17 cellular contexts compared by ENCODE assay signal in genomic region chr14:22553445-22553844, GRCh38. TPM values are rescaled to one million over a fixed set of nuclear protein-coding genes. Genes with fewer than 3 reads are reported as not detected.
A peak's percentile ranks its signal among the peaks of the same experiment; 100 is the strongest.
DNase-seq lines count a peak whose midpoint lies in the region; ATAC-seq and TF ChIP-seq lines count a peak whose summit lies in the region.
"Had no signal": no experiment of that assay in that cellular context is flagged by ENCODE, and none has a peak within 500 bp of the region (broad histone marks: within the 10 kb centered on the region; RNA-seq: fewer than 3 reads in every experiment).

No MANE protein-coding gene starts in this region.

- H3K4me3 ChIP-seq in DOHH2 (ENCODE audit: low read length) (no peak overlapping the region), Peyer's patch (no peak overlapping the region), skin epidermis (no peak overlapping the region)
- H3K4me3 ChIP-seq: adrenal gland, PC-9, prostate gland, upper lobe of left lung had no signal

- H3K9me3 ChIP-seq in DOHH2 (ENCODE audit: control insufficient read depth, insufficient read depth, low read length), result no peaks in the 10 kb centered on the region
- H3K9me3 ChIP-seq in Peyer's patch, result no peaks in the 10 kb centered on the region
- H3K9me3 ChIP-seq: adrenal gland, prostate gland, upper lobe of left lung had no signal

- H3K27ac ChIP-seq in DOHH2 (ENCODE audit: low read depth, low read length) (peak overlapping the region; percentile 99), Peyer's patch (peak overlapping the region; percentile 57 to 90 (median 77)), skin epidermis (peak overlapping the region in 16 of 21 experiments; percentile 30 to 98 (median 78))
- H3K27ac ChIP-seq: adrenal gland, KMS-11, PC-9, prostate gland had no signal

- no peak overlapping the region for H3K4me2 ChIP-seq in DOHH2 (ENCODE audit: low read length)
- H3K4me2 ChIP-seq: KMS-11, PC-9 had no signal

- no peak for ATAC-seq in activated naive CD8-positive, alpha-beta T cell treated with anti-CD3 and anti-CD28 coated beads, Interleukin-2, amount 10 ng/mL, durations not matched to agents 7 days and 5 days (ENCODE audit: low read depth)
- ATAC-seq in HG03097 (IDR thresholded peaks at IDR 0.05; ENCODE audit: low FRiP score, unreplicated experiment) (no peak), GM18868 (IDR thresholded peaks at IDR 0.05; ENCODE audit: unreplicated experiment) (no peak)

- H4K20me1 ChIP-seq in DOHH2 (ENCODE audit: control insufficient read depth, insufficient read depth, low read depth, low read length), result no peaks in the 10 kb centered on the region

- no peaks in the 10 kb centered on the region for H3K27me3 Mint-ChIP-seq in activated naive CD8-positive, alpha-beta T cell treated with anti-CD3 and anti-CD28 coated beads, Interleukin-2, amount 10 ng/mL, durations not matched to agents 7 days and 5 days

- H3K36me3 Mint-ChIP-seq in activated naive CD8-positive, alpha-beta T cell treated with anti-CD3 and anti-CD28 coated beads, Interleukin-2, amount 10 ng/mL, durations not matched to agents 7 days and 5 days, result peaks cover 51% of the 10 kb centered on the region

- no peak for TF ChIP-seq POLR2A in Peyer's patch (IDR thresholded peaks at IDR 0.05)

- H3K4me1 ChIP-seq in DOHH2 (ENCODE audit: control insufficient read depth, low read length), result peaks cover 95% of the 10 kb centered on the region
- peaks cover 0 to 36% (median 34%) of the 10 kb centered on the region in 4 donors for H3K4me1 ChIP-seq in Peyer's patch
- H3K4me1 ChIP-seq: prostate gland had no signal

- H3F3A ChIP-seq in DOHH2 (ENCODE audit: control insufficient read depth, insufficient read depth), result peaks cover 24% of the 10 kb centered on the region

- H3K36me3 ChIP-seq in DOHH2 (ENCODE audit: control insufficient read depth, low read length), result peaks cover 73% of the 10 kb centered on the region
- no peaks in the 10 kb centered on the region for H3K36me3 ChIP-seq in Peyer's patch
- H3K36me3 ChIP-seq: adrenal gland, prostate gland, upper lobe of left lung had no signal

- peaks cover 3% of the 10 kb centered on the region; the same call in 1 of the 2 replicates for H3K79me2 ChIP-seq in DOHH2 (ENCODE audit: control insufficient read depth, low read length)

- peaks cover 86% of the 10 kb centered on the region for H3K4me1 Mint-ChIP-seq in activated naive CD8-positive, alpha-beta T cell treated with anti-CD3 and anti-CD28 coated beads, Interleukin-2, amount 10 ng/mL, durations not matched to agents 7 days and 5 days

- DNase-seq in Peyer's patch (no peak), iPS-NIHi11 (ENCODE audit: low spot score) (no peak)
- DNase-seq in activated naive CD8-positive, alpha-beta T cell treated with anti-CD3 and anti-CD28 coated beads, Interleukin-2, amount 10 ng/mL, durations not matched to agents 7 days and 5 days, result no peak
- DNase-seq: activated CD4-positive, CD25-positive, alpha-beta regulatory T cell treated with anti-CD3 and anti-CD28 coated beads, Interleukin-2, amount 50 U/mL, for 72 hours; adrenal gland; EL; HFFc6; NCI-H1436 treated with DMSO at 0.1 percent for 48 hours; PC-9; stimulated activated CD4-positive, alpha-beta T cell treated with anti-CD3 and anti-CD28 coated beads, Interleukin-15, amount 100 ng/mL, for 24 hours had no signal

- peak overlapping the region; percentile 99 for H3K27ac Mint-ChIP-seq in activated naive CD8-positive, alpha-beta T cell treated with anti-CD3 and anti-CD28 coated beads, Interleukin-2, amount 10 ng/mL, durations not matched to agents 7 days and 5 days

- POLR2A ChIA-PET in activated naive CD8-positive, alpha-beta T cell treated with anti-CD3 and anti-CD28 coated beads, Interleukin-2, amount 10 ng/mL, durations not matched to agents 7 days and 5 days (lab: Charles Lee), result interaction anchor here (0.6 to 13.3 kb wide), 10 partner anchors 11 to 692 kb away, joined by 3 to 646 read pairs (median 94); partner anchors contain the start of genes ABHD4 and DAD1

- H3K9me3 Mint-ChIP-seq in activated naive CD8-positive, alpha-beta T cell treated with anti-CD3 and anti-CD28 coated beads, Interleukin-2, amount 10 ng/mL, durations not matched to agents 7 days and 5 days, result no peaks in the 10 kb centered on the region
- H3K9me3 Mint-ChIP-seq: HFFc6 had no signal

- H3K27me3 ChIP-seq in DOHH2 (ENCODE audit: control insufficient read depth, low read length) (no peaks in the 10 kb centered on the region), Peyer's patch (no peaks in the 10 kb centered on the region)
- H3K27me3 ChIP-seq: adrenal gland, upper lobe of left lung had no signal

- TF ChIP-seq CTCF in DOHH2 (IDR thresholded peaks at IDR 0.05; ENCODE audit: low read depth, low read length, poor library complexity, severe bottlenecking), result no peak
- TF ChIP-seq CTCF in Peyer's patch (IDR thresholded peaks at IDR 0.05), result no peak

- H3K9me2 ChIP-seq in DOHH2 (replicated peaks; ENCODE audit: control insufficient read depth, low read length), result no peaks in the 10 kb centered on the region

- H3K4me3 Mint-ChIP-seq in activated naive CD8-positive, alpha-beta T cell treated with anti-CD3 and anti-CD28 coated beads, Interleukin-2, amount 10 ng/mL, durations not matched to agents 7 days and 5 days, result peak overlapping the region; percentile 86
- H3K4me3 Mint-ChIP-seq: HFFc6 had no signal

RNA-seq across cellular contexts. Expression of gene DAD1, which starts 35.6 kb away (rescaled TPM):
- 100 to 1,000 TPM in 2 of 4 donors, 10 to 100 TPM in 2; 52.0 to 173 (median 123) TPM for total RNA-seq in Peyer's patch
- 100 to 1,000 TPM; 124 to 148 TPM for total RNA-seq in activated naive CD8-positive, alpha-beta T cell treated with anti-CD3 and anti-CD28 coated beads, Interleukin-2, amount 10 ng/mL, durations not matched to agents 7 days and 5 days

RNA-seq across cellular contexts. Expression of gene ABHD4, which starts 44.7 kb away (rescaled TPM):
- 10 to 100 TPM; 28.1 to 51.4 (median 42.8) TPM for total RNA-seq in Peyer's patch
- 10 to 100 TPM; 13.0 to 17.9 TPM for total RNA-seq in activated naive CD8-positive, alpha-beta T cell treated with anti-CD3 and anti-CD28 coated beads, Interleukin-2, amount 10 ng/mL, durations not matched to agents 7 days and 5 days
